22 cellular contexts compared by ENCODE assay signal in the genomic region with DNA sequence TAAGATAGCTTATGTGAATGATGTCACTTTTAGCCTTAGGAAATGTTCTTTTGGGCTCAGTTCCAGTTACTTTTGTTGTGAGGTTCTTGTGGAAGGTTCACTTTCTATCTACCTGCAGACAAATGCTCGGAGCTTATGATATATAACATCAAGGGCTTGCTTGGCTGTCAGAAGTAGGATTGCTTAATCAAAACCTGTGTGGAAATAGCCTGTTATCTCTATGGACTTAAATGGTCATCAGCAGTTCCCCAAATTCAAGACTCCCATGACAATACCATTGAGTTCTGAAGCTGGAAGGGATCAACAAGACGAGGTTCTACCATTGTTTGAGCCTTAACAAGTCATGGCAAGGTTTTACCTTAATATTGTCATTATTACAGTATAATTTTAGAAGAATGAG. TPM values are rescaled to one million over a fixed set of nuclear protein-coding genes. Genes with fewer than 3 reads are reported as not detected.
A peak's percentile ranks its signal among the peaks of the same experiment; 100 is the strongest.
DNase-seq lines count a peak whose midpoint lies in the region; ATAC-seq and TF ChIP-seq lines count a peak whose summit lies in the region.
"Had no signal": no experiment of that assay in that cellular context is flagged by ENCODE, and none has a peak within 500 bp of the region (broad histone marks: within the 10 kb centered on the region; RNA-seq: fewer than 3 reads in every experiment).

No MANE protein-coding gene starts in this region.

- no peak for ATAC-seq in WTC11
- ATAC-seq in HG03039 (IDR thresholded peaks at IDR 0.05; ENCODE audit: unreplicated experiment): no peak
- no peak for ATAC-seq in stimulated activated naive CD8-positive, alpha-beta T cell treated with anti-CD3 and anti-CD28 coated beads, Interleukin-15, amount 100 ng/mL, for 72 hours
- ATAC-seq: body of pancreas, K562, lower lobe of right lung had no signal

- H3K27ac ChIP-seq in HL-60 (replicated peaks): peak overlapping the region; percentile 27; the same call in 1 of the 2 replicates
- H3K27ac ChIP-seq: body of pancreas, lower lobe of right lung, prostate gland, SJCRH30, thyroid gland had no signal

- H3K9me3 Mint-ChIP-seq in immature natural killer cell (no peaks in the 10 kb centered on the region), WTC11 (no peaks in the 10 kb centered on the region)
- H3K9me3 Mint-ChIP-seq in stimulated activated naive CD8-positive, alpha-beta T cell treated with anti-CD3 and anti-CD28 coated beads, Interleukin-15, amount 100 ng/mL, for 72 hours: no peaks in the 10 kb centered on the region
- H3K9me3 Mint-ChIP-seq: activated naive CD4-positive, alpha-beta T cell treated with anti-CD3 and anti-CD28 coated beads, Interleukin-2, amount 50 U/mL, for 24 hours had no signal

- H3K27me3 Mint-ChIP-seq in immature natural killer cell (ENCODE audit: low read depth in 3 of 3) (no peaks in the 10 kb centered on the region), WTC11 (ENCODE audit: low read depth) (peaks cover 17% of the 10 kb centered on the region)
- no peaks in the 10 kb centered on the region for H3K27me3 Mint-ChIP-seq in stimulated activated naive CD8-positive, alpha-beta T cell treated with anti-CD3 and anti-CD28 coated beads, Interleukin-15, amount 100 ng/mL, for 72 hours
- H3K27me3 Mint-ChIP-seq: activated naive CD4-positive, alpha-beta T cell treated with anti-CD3 and anti-CD28 coated beads, Interleukin-2, amount 50 U/mL, for 24 hours had no signal

- peak; percentile 59 for DNase-seq in CD1c-positive myeloid dendritic cell (ENCODE audit: extremely low spot score)
- peak in 1 of 2 experiments; percentile 76 for DNase-seq in HL-60 (ENCODE audit: low read depth in 1 of 2, low spot score in 1 of 2)
- peak; percentile 17 for DNase-seq in OCI-M1 (lab: John Stamatoyannopoulos, UW)
- no peak for DNase-seq in immature natural killer cell
- DNase-seq in WTC11 (ENCODE audit: low spot score): no peak
- no peak for DNase-seq in NCI-H187 (lab: John Stamatoyannopoulos, UW)
- DNase-seq in stimulated activated naive CD8-positive, alpha-beta T cell treated with anti-CD3 and anti-CD28 coated beads, Interleukin-15, amount 100 ng/mL, for 72 hours: no peak
- DNase-seq: activated CD4-positive, alpha-beta T cell treated with anti-CD3 and anti-CD28 coated beads, Interleukin-2, amount 50 U/mL, for 1 hour; activated T-cell treated with anti-CD3 and anti-CD28 coated beads for 4 hours; body of pancreas; cortex of kidney; DMS 273 treated with DMSO at 0.1 percent for 48 hours; lower lobe of right lung; NCI-H1436; NCI-H446; SJCRH30; thyroid gland had no signal

- H3K36me3 Mint-ChIP-seq in immature natural killer cell (peaks cover 0 to 13% (median 0%) of the 10 kb centered on the region in 3 donors), WTC11 (no peaks in the 10 kb centered on the region)

- H3K27me3 ChIP-seq in HL-60 (ENCODE audit: insufficient read depth, poor library complexity, severe bottlenecking): no peaks in the 10 kb centered on the region
- H3K27me3 ChIP-seq: body of pancreas, SJCRH30, thyroid gland had no signal

- H3K4me1 Mint-ChIP-seq in immature natural killer cell: peaks cover 97% of the 10 kb centered on the region in 2 donors
- H3K4me1 Mint-ChIP-seq in WTC11: peaks cover 57% of the 10 kb centered on the region
- H3K4me1 Mint-ChIP-seq in stimulated activated naive CD8-positive, alpha-beta T cell treated with anti-CD3 and anti-CD28 coated beads, Interleukin-15, amount 100 ng/mL, for 72 hours: peaks cover 89% of the 10 kb centered on the region

- H3K4me3 ChIP-seq in HL-60 (replicated peaks; ENCODE audit: insufficient read depth, low read length): no peak overlapping the region
- H3K4me3 ChIP-seq: body of pancreas, K562, lower lobe of right lung, prostate gland, SJCRH30, skin epidermis, thyroid gland had no signal

- H3K4me3 Mint-ChIP-seq in immature natural killer cell (peak overlapping the region in 3 of 5 donors; percentile 18 to 46 (median 21)), WTC11 (no peak overlapping the region)
- no peak overlapping the region for H3K4me3 Mint-ChIP-seq in stimulated activated naive CD8-positive, alpha-beta T cell treated with anti-CD3 and anti-CD28 coated beads, Interleukin-15, amount 100 ng/mL, for 72 hours

- CTCF ChIA-PET in WTC11 (lab: Charles Lee): interaction anchor here (1.0 to 1.9 kb wide), 2 partner anchors 20 to 107 kb away, joined by 3 to 12 read pairs; no protein-coding TSS in a partner anchor

- TF ChIP-seq CTCF in HL-60 (IDR thresholded peaks at IDR 0.05; ENCODE audit: insufficient read depth, low read length): no peak
- no peak for TF ChIP-seq CTCF in WTC11 (IDR thresholded peaks at IDR 0.05)

- POLR2A ChIA-PET in WTC11 (lab: Charles Lee): no interaction called here

- peak overlapping the region; percentile 81 to 94 (median 86) for H3K27ac Mint-ChIP-seq in immature natural killer cell
- H3K27ac Mint-ChIP-seq in WTC11: no peak overlapping the region
- H3K27ac Mint-ChIP-seq in stimulated activated naive CD8-positive, alpha-beta T cell treated with anti-CD3 and anti-CD28 coated beads, Interleukin-15, amount 100 ng/mL, for 72 hours: no peak overlapping the region

TF ChIP-seq in WTC11, 78 proteins besides CTCF, POLR2A, EP300 and RAD21 (continues in another document):
- TF ChIP-seq, protein P1, sequence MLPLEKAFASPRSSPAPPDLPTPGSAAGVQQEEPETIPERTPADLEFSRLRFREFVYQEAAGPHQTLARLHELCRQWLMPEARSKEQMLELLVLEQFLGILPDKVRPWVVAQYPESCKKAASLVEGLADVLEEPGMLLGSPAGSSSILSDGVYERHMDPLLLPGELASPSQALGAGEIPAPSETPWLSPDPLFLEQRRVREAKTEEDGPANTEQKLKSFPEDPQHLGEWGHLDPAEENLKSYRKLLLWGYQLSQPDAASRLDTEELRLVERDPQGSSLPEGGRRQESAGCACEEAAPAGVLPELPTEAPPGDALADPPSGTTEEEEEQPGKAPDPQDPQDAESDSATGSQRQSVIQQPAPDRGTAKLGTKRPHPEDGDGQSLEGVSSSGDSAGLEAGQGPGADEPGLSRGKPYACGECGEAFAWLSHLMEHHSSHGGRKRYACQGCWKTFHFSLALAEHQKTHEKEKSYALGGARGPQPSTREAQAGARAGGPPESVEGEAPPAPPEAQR (CRISPR knock-in tag; IDR thresholded peaks at IDR 0.05): no peak
- TF ChIP-seq, protein P2, sequence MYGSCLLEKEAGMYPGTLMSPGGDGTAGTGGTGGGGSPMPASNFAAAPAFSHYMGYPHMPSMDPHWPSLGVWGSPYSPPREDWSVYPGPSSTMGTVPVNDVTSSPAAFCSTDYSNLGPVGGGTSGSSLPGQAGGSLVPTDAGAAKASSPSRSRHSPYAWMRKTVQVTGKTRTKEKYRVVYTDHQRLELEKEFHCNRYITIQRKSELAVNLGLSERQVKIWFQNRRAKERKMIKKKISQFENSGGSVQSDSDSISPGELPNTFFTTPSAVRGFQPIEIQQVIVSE (CRISPR knock-in tag; IDR thresholded peaks at IDR 0.05; ENCODE audit: borderline replicate concordance): no peak
- TF ChIP-seq ZNF671 (CRISPR knock-in tag; IDR thresholded peaks at IDR 0.05) (no peak), CREB1 (CRISPR knock-in tag; IDR thresholded peaks at IDR 0.05) (no peak), SMAD3 (CRISPR knock-in tag; IDR thresholded peaks at IDR 0.05; ENCODE audit: borderline replicate concordance) (no peak), ELF4 (CRISPR knock-in tag; IDR thresholded peaks at IDR 0.05; ENCODE audit: low read depth) (no peak), SMAD4 (CRISPR knock-in tag; IDR thresholded peaks at IDR 0.05) (no peak)
- TF ChIP-seq, protein P3, sequence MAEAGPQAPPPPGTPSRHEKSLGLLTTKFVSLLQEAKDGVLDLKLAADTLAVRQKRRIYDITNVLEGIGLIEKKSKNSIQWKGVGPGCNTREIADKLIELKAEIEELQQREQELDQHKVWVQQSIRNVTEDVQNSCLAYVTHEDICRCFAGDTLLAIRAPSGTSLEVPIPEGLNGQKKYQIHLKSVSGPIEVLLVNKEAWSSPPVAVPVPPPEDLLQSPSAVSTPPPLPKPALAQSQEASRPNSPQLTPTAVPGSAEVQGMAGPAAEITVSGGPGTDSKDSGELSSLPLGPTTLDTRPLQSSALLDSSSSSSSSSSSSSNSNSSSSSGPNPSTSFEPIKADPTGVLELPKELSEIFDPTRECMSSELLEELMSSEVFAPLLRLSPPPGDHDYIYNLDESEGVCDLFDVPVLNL (CRISPR knock-in tag; IDR thresholded peaks at IDR 0.05; ENCODE audit: borderline replicate concordance, low read depth): no peak
- TF ChIP-seq, protein P4, sequence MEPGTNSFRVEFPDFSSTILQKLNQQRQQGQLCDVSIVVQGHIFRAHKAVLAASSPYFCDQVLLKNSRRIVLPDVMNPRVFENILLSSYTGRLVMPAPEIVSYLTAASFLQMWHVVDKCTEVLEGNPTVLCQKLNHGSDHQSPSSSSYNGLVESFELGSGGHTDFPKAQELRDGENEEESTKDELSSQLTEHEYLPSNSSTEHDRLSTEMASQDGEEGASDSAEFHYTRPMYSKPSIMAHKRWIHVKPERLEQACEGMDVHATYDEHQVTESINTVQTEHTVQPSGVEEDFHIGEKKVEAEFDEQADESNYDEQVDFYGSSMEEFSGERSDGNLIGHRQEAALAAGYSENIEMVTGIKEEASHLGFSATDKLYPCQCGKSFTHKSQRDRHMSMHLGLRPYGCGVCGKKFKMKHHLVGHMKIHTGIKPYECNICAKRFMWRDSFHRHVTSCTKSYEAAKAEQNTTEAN (CRISPR knock-in tag; IDR thresholded peaks at IDR 0.05): no peak
- TF ChIP-seq, protein P5, sequence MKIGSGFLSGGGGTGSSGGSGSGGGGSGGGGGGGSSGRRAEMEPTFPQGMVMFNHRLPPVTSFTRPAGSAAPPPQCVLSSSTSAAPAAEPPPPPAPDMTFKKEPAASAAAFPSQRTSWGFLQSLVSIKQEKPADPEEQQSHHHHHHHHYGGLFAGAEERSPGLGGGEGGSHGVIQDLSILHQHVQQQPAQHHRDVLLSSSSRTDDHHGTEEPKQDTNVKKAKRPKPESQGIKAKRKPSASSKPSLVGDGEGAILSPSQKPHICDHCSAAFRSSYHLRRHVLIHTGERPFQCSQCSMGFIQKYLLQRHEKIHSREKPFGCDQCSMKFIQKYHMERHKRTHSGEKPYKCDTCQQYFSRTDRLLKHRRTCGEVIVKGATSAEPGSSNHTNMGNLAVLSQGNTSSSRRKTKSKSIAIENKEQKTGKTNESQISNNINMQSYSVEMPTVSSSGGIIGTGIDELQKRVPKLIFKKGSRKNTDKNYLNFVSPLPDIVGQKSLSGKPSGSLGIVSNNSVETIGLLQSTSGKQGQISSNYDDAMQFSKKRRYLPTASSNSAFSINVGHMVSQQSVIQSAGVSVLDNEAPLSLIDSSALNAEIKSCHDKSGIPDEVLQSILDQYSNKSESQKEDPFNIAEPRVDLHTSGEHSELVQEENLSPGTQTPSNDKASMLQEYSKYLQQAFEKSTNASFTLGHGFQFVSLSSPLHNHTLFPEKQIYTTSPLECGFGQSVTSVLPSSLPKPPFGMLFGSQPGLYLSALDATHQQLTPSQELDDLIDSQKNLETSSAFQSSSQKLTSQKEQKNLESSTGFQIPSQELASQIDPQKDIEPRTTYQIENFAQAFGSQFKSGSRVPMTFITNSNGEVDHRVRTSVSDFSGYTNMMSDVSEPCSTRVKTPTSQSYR (CRISPR knock-in tag; IDR thresholded peaks at IDR 0.05): no peak

RNA-seq across cellular contexts. Expression of a gene that starts 43.8 kb away (rescaled TPM):
- 100 to 1,000 TPM in 1 of 3 donors, 10 to 100 TPM in 2; 52.2 to 113 (median 61.1) TPM for polyA plus RNA-seq in immature natural killer cell
- total RNA-seq in WTC11 (2021): 0.39 to 0.63 TPM (median 0.44 TPM) in 3 replicates
- polyA plus RNA-seq: K562 had no signal

Comparison
In these comparisons a context has a peak if more than half of its experiments do, and no peak if none do; other contexts are left out.
1. DNase-seq: peak in CD1c-positive myeloid dendritic cell (single experiment) and OCI-M1 (single experiment); none in immature natural killer cell (0 of 3), WTC11 (single experiment), NCI-H187 (0 of 2) and stimulated activated naive CD8-positive, alpha-beta T cell treated with anti-CD3 and anti-CD28 coated beads, Interleukin-15, amount 100 ng/mL, for 72 hours (0 of 2).
2. H3K27ac Mint-ChIP-seq: peak in immature natural killer cell (6 of 6); none in WTC11 (single experiment) and stimulated activated naive CD8-positive, alpha-beta T cell treated with anti-CD3 and anti-CD28 coated beads, Interleukin-15, amount 100 ng/mL, for 72 hours (0 of 2).
3. H3K4me3 Mint-ChIP-seq: peak in immature natural killer cell (3 of 5); none in WTC11 (single experiment) and stimulated activated naive CD8-positive, alpha-beta T cell treated with anti-CD3 and anti-CD28 coated beads, Interleukin-15, amount 100 ng/mL, for 72 hours (0 of 2).